In the genomic region with DNA sequence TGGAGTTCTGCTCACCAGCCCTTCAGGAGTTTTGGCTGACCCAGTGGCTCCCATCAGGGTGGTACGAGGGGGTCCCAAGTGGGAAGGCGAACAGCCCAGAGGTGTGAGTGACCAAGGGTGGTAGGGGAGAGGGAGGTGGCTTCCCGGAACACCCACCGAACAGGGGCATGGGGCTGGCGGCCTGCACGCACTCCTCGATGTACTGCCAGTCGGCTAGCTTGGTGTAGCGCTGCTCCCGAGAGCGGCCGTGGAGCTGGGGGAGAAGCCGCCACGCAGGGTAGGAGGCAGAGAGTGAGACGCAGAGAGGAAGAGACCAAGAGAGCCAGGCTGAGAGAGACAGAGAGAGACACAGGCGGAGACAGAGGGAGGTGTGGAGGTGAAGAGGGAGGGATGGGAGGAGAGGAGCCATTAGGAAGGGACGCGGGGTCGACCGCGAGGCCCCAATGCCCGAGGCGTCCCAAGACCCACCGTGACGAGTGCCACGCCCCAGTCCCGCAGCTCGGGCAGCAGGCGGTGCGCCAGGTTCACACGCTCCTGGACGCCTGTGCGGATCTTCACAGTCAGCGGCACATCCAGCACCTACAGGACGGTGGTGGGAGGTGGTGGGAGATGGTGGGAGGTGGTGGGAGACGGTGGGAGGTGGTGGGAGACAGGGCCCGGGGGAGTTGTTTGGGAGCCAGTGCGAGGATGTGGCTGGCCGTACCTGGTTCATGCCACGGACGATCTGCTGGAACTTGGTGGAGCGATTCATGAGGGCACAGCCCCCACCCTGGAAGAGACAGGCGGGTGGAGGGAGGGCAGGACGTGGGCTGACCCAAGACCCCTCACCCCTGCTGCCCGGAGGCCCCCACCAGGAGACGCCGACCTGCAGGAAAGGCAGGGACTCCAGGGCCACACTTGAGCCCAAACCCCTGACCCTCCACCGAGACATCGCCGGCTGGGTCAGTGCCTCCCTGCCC, we compare ENCODE assay signal across 22 cellular contexts. TPM values are rescaled to one million over a fixed set of nuclear protein-coding genes. Genes with fewer than 3 reads are reported as not detected.
DNase-seq lines count a peak whose midpoint lies in the region; ATAC-seq lines count a peak whose summit lies in the region.
"Had no signal": no experiment of that assay in that cellular context is flagged by ENCODE, and none has a peak within 500 bp of the region (broad histone marks: within the 10 kb centered on the region; RNA-seq: fewer than 3 reads in every experiment).

No MANE protein-coding gene starts in this region.

- H2AFZ ChIP-seq in neuronal stem cell (ENCODE audit: low read length) = no peak overlapping the region
- H2AFZ ChIP-seq: GM23338 had no signal

- H3K9me3 Mint-ChIP-seq in activated T-cell treated with anti-CD3 and anti-CD28 coated beads, Interleukin-2, amount 50 U/mL, for 24 hours = no peaks in the 10 kb centered on the region
- H3K9me3 Mint-ChIP-seq in stimulated activated effector memory CD8-positive, alpha-beta T cell treated with anti-CD3 and anti-CD28 coated beads, Interleukin-12 subunit alpha, Interleukin-12 subunit beta, amount 100 ng/mL, for 72 hours = no peaks in the 10 kb centered on the region
- H3K9me3 Mint-ChIP-seq: GM23338 had no signal

- H3K4me3 Mint-ChIP-seq in activated T-cell treated with anti-CD3 and anti-CD28 coated beads, Interleukin-2, amount 50 U/mL, for 24 hours = no peak overlapping the region
- H3K4me3 Mint-ChIP-seq in T-helper 17 cell = no peak overlapping the region
- H3K4me3 Mint-ChIP-seq in stimulated activated effector memory CD8-positive, alpha-beta T cell treated with anti-CD3 and anti-CD28 coated beads, Interleukin-12 subunit alpha, Interleukin-12 subunit beta, amount 100 ng/mL, for 72 hours = no peak overlapping the region
- H3K4me3 Mint-ChIP-seq: CD14-positive monocyte; CD4-positive, alpha-beta memory T cell; GM23338; HFFc6 had no signal

- peak overlapping the region; percentile 55 for H3K23ac ChIP-seq in neuronal stem cell (ENCODE audit: low read depth, low read length, poor library complexity)

- H3K4me1 Mint-ChIP-seq in activated T-cell treated with anti-CD3 and anti-CD28 coated beads, Interleukin-2, amount 50 U/mL, for 24 hours (ENCODE audit: low read depth) = peaks cover 19% of the 10 kb centered on the region
- peaks cover 10% of the 10 kb centered on the region for H3K4me1 Mint-ChIP-seq in T-helper 17 cell
- H3K4me1 Mint-ChIP-seq in stimulated activated effector memory CD8-positive, alpha-beta T cell treated with anti-CD3 and anti-CD28 coated beads, Interleukin-12 subunit alpha, Interleukin-12 subunit beta, amount 100 ng/mL, for 72 hours = peaks cover 27% of the 10 kb centered on the region

- peaks cover 73% of the 10 kb centered on the region for H3K36me3 Mint-ChIP-seq in activated T-cell treated with anti-CD3 and anti-CD28 coated beads, Interleukin-2, amount 50 U/mL, for 24 hours (ENCODE audit: low read depth)
- peaks cover 11% of the 10 kb centered on the region for H3K36me3 Mint-ChIP-seq in T-helper 17 cell (ENCODE audit: low read depth)
- peaks cover 68% of the 10 kb centered on the region for H3K36me3 Mint-ChIP-seq in stimulated activated effector memory CD8-positive, alpha-beta T cell treated with anti-CD3 and anti-CD28 coated beads, Interleukin-12 subunit alpha, Interleukin-12 subunit beta, amount 100 ng/mL, for 72 hours

- no peak overlapping the region for H3K27ac ChIP-seq in neuronal stem cell (replicated peaks; ENCODE audit: low read length)
- H3K27ac ChIP-seq: 22Rv1, A549, BLaER1 had no signal

- no peak overlapping the region for H2BK120ac ChIP-seq in neuronal stem cell (ENCODE audit: low read depth, low read length)

- no peak for DNase-seq in activated T-cell treated with anti-CD3 and anti-CD28 coated beads, Interleukin-2, amount 50 U/mL, for 24 hours
- DNase-seq in activated T-cell treated with anti-CD3 and anti-CD28 coated beads, Interleukin-2, amount 50 U/mL, for 1 hour = no peak
- no peak for DNase-seq in T-helper 17 cell
- DNase-seq in neuronal stem cell (ENCODE audit: low spot score) = no peak
- DNase-seq in stimulated activated effector memory CD8-positive, alpha-beta T cell treated with anti-CD3 and anti-CD28 coated beads, Interleukin-12 subunit alpha, Interleukin-12 subunit beta, amount 100 ng/mL, for 72 hours (ENCODE audit: low spot score in 2 of 2) = no peak
- no peak for DNase-seq in OCI-M2 (lab: John Stamatoyannopoulos, UW; ENCODE audit: unreplicated experiment)
- DNase-seq in activated CD8-positive, alpha-beta memory T cell treated with anti-CD3 and anti-CD28 coated beads, Interleukin-2, amount 50 U/mL, for 4 hours = no peak
- no peak for DNase-seq in NCI-H774 (lab: John Stamatoyannopoulos, UW)
- DNase-seq: CD4-positive, alpha-beta memory T cell; DMS153; DMS79; GDM1; HFFc6 had no signal

- peak overlapping the region; percentile 22 for H3K27ac Mint-ChIP-seq in activated T-cell treated with anti-CD3 and anti-CD28 coated beads, Interleukin-2, amount 50 U/mL, for 24 hours
- peak overlapping the region; percentile 73 for H3K27ac Mint-ChIP-seq in T-helper 17 cell
- peak overlapping the region; percentile 73 for H3K27ac Mint-ChIP-seq in stimulated activated effector memory CD8-positive, alpha-beta T cell treated with anti-CD3 and anti-CD28 coated beads, Interleukin-12 subunit alpha, Interleukin-12 subunit beta, amount 100 ng/mL, for 72 hours
- H3K27ac Mint-ChIP-seq: GM23338, HFFc6 had no signal

- no peaks in the 10 kb centered on the region for H3K27me3 Mint-ChIP-seq in activated T-cell treated with anti-CD3 and anti-CD28 coated beads, Interleukin-2, amount 50 U/mL, for 24 hours
- H3K27me3 Mint-ChIP-seq in T-helper 17 cell = no peaks in the 10 kb centered on the region

- ATAC-seq in T-helper 17 cell = no peak
- no peak for ATAC-seq in stimulated activated effector memory CD8-positive, alpha-beta T cell treated with anti-CD3 and anti-CD28 coated beads, Interleukin-12 subunit alpha, Interleukin-12 subunit beta, amount 100 ng/mL, for 72 hours
- ATAC-seq: A549, GM23338, HCT116 had no signal

- WGBS in neuronal stem cell (ENCODE audit: extremely low coverage in 2 of 2, insufficient read length in 2 of 2, insufficient replicate concordance in 1 of 2), 2 donors = no CpG with 5 or more reads among the region's 50 CpGs

- no peak overlapping the region for H3K9ac ChIP-seq in neuronal stem cell (ENCODE audit: low read depth, low read length, poor library complexity)
- H3K9ac ChIP-seq: BLaER1 had no signal

- no peak overlapping the region for H2BK12ac ChIP-seq in neuronal stem cell (ENCODE audit: low read length)

- no peaks in the 10 kb centered on the region for H3K9me3 ChIP-seq in T-helper 17 cell (ENCODE audit: control insufficient read depth, low read length, poor library complexity, severe bottlenecking)
- H3K9me3 ChIP-seq in neuronal stem cell (replicated peaks in 1 of 2; ENCODE audit: control insufficient read depth in 2 of 2, insufficient read depth in 1 of 2, low read depth in 1 of 2, low read length in 2 of 2) = no peaks in the 10 kb centered on the region
- H3K9me3 ChIP-seq: A549, BLaER1 had no signal

- peaks cover 4 to 7% of the 10 kb centered on the region in 2 donors for H3K4me1 ChIP-seq in neuronal stem cell (ENCODE audit: control insufficient read depth in 2 of 2, insufficient read depth in 1 of 2, low read depth in 1 of 2, low read length in 2 of 2)

- H3K14ac ChIP-seq in neuronal stem cell (ENCODE audit: low read length) = no peak overlapping the region

- peak overlapping the region; percentile 53 for H2BK5ac ChIP-seq in neuronal stem cell (ENCODE audit: low read length)

- H3K4ac ChIP-seq in neuronal stem cell (ENCODE audit: low read length) = no peak overlapping the region

- no peak overlapping the region for H4K8ac ChIP-seq in neuronal stem cell (ENCODE audit: low read depth, low read length)

- H3K4me2 ChIP-seq in neuronal stem cell (ENCODE audit: insufficient read depth, low read length, poor library complexity, severe bottlenecking) = no peak overlapping the region
- H3K4me2 ChIP-seq: A549, BLaER1, GM23338 had no signal

- no peaks in the 10 kb centered on the region for H3K27me3 ChIP-seq in neuronal stem cell (ENCODE audit: control insufficient read depth in 3 of 3, insufficient read depth in 3 of 3, low read depth in 1 of 3, low read length in 3 of 3)
- H3K27me3 ChIP-seq: BLaER1 had no signal

- H2AK5ac ChIP-seq in neuronal stem cell (ENCODE audit: low read depth, low read length) = no peak overlapping the region

- no peak overlapping the region for H2BK15ac ChIP-seq in neuronal stem cell (ENCODE audit: low read length)

- H3K79me1 ChIP-seq in neuronal stem cell (ENCODE audit: low read depth, low read length) = peaks cover 16% of the 10 kb centered on the region

- peaks cover 38 to 67% of the 10 kb centered on the region in 2 donors for H3K36me3 ChIP-seq in neuronal stem cell (replicated peaks in 1 of 2; ENCODE audit: control insufficient read depth in 2 of 2, insufficient read depth in 2 of 2, low read length in 2 of 2)

- H3K4me3 ChIP-seq in neuronal stem cell (ENCODE audit: low read length in 2 of 2) = no peak overlapping the region
- H3K4me3 ChIP-seq: A549, BLaER1, GM23338 had no signal

- H4K91ac ChIP-seq in neuronal stem cell (ENCODE audit: low read depth, low read length, poor library complexity) = peak overlapping the region; percentile 30

- no peak overlapping the region for H3K18ac ChIP-seq in neuronal stem cell (ENCODE audit: low read length)

RNA-seq across cellular contexts. Expression of gene PRR22, which starts 2.3 kb away (rescaled TPM):
- 1 to 10 TPM; 3.8 to 3.9 TPM for total RNA-seq in T-helper 17 cell
- 0.68 TPM for polyA plus RNA-seq in neuronal stem cell (2013, experiment 1 of 2)
- polyA plus RNA-seq in neuronal stem cell (2013, experiment 2 of 2) = 0.62 TPM
- polyA plus RNA-seq: CD4-positive, alpha-beta memory T cell had no signal

RNA-seq across cellular contexts. Expression of gene DUS3L, which starts 4.1 kb away (rescaled TPM):
- 100 to 1,000 TPM; 128 to 131 TPM for total RNA-seq in T-helper 17 cell
- polyA plus RNA-seq in neuronal stem cell (2013, experiment 1 of 2) = 11.6 TPM
- 10.8 TPM for polyA plus RNA-seq in neuronal stem cell (2013, experiment 2 of 2)

RNA-seq across cellular contexts. Expression of gene NRTN, which starts 18.0 kb away (rescaled TPM):
- total RNA-seq in T-helper 17 cell = under 1 TPM; 0.35 to 0.39 TPM
- 8.2 TPM for polyA plus RNA-seq in neuronal stem cell (2013, experiment 1 of 2)
- 7.9 TPM for polyA plus RNA-seq in neuronal stem cell (2013, experiment 2 of 2)
- total RNA-seq: HFFc6, HT-29 had no signal
- polyA plus RNA-seq: CD14-positive monocyte had no signal

RNA-seq across cellular contexts. Expression of gene FUT6, which starts 52.6 kb away (rescaled TPM):
- total RNA-seq in T-helper 17 cell = not detected
- 0.11 TPM for polyA plus RNA-seq in neuronal stem cell (2013, experiment 1 of 2)
- polyA plus RNA-seq in neuronal stem cell (2013, experiment 2 of 2) = 0.06 TPM
- total RNA-seq: CD4-positive, alpha-beta memory T cell; Daoy; GM23338; HFFc6; HT-29 had no signal
- polyA plus RNA-seq: A549; AG04450; CD14-positive monocyte; CD4-positive, alpha-beta memory T cell; GM23338 had no signal

Comparison
In these comparisons a context has a peak if more than half of its experiments do, and no peak if none do; other contexts are left out.
1. H3K27ac Mint-ChIP-seq: peak in every context shown above with its lines; median percentile 73 in T-helper 17 cell; 73 in stimulated activated effector memory CD8-positive, alpha-beta T cell treated with anti-CD3 and anti-CD28 coated beads, Interleukin-12 subunit alpha, Interleukin-12 subunit beta, amount 100 ng/mL, for 72 hours; 22 in activated T-cell treated with anti-CD3 and anti-CD28 coated beads, Interleukin-2, amount 50 U/mL, for 24 hours.